ENCODE assay signal across 1 cellular context in the genomic region with DNA sequence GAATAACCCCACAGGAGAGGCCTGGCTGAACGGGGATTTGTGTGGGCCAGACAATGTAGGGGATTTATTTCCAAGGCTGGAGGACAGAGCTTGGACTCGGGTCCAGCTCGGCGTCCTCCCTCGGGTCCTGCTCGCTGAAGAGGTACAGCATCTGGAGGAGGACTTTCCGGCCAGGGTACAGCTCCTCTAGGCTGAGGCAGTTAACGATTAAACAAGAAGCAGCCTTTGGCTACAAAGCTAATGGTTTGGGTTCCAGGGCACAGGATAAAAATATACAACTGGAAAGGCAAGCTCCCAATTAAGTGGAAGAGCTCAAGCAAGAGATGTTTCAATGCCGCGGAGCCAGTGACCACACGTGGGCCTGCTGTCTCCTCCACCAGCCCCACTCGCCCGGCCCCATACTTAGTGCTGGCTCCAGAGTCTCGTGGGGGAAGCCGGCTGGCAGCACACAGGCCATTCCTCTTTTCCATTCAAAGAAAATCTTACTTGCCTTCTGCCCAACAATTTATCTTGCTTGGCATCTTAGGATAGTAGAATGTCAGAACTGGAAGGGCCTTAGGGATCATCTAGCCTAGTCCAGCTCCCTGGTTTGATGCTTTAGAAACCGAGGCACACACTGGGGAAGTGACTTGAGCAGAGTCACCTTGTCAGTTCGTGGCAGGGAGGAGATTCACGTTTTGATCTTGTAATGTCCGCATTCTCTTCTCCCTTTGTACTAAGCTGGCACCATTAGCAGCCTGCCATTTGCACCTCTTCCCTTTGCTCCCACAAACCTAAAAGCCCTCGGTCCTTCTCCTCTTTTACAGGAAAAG.
A peak's percentile ranks its signal among the peaks of the same experiment; 100 is the strongest.
TF ChIP-seq lines count a peak whose summit lies in the region.

No MANE protein-coding gene starts in this region.

TF ChIP-seq in HepG2, 621 proteins besides CTCF, POLR2A, EP300 and RAD21 (continued from another document and continues in another):
- TF ChIP-seq, protein P1, sequence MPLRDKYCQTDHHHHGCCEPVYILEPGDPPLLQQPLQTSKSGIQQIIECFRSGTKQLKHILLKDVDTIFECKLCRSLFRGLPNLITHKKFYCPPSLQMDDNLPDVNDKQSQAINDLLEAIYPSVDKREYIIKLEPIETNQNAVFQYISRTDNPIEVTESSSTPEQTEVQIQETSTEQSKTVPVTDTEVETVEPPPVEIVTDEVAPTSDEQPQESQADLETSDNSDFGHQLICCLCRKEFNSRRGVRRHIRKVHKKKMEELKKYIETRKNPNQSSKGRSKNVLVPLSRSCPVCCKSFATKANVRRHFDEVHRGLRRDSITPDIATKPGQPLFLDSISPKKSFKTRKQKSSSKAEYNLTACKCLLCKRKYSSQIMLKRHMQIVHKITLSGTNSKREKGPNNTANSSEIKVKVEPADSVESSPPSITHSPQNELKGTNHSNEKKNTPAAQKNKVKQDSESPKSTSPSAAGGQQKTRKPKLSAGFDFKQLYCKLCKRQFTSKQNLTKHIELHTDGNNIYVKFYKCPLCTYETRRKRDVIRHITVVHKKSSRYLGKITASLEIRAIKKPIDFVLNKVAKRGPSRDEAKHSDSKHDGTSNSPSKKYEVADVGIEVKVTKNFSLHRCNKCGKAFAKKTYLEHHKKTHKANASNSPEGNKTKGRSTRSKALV (CRISPR knock-in tag; IDR thresholded peaks at IDR 0.05) = no peak
- TF ChIP-seq, protein P2, sequence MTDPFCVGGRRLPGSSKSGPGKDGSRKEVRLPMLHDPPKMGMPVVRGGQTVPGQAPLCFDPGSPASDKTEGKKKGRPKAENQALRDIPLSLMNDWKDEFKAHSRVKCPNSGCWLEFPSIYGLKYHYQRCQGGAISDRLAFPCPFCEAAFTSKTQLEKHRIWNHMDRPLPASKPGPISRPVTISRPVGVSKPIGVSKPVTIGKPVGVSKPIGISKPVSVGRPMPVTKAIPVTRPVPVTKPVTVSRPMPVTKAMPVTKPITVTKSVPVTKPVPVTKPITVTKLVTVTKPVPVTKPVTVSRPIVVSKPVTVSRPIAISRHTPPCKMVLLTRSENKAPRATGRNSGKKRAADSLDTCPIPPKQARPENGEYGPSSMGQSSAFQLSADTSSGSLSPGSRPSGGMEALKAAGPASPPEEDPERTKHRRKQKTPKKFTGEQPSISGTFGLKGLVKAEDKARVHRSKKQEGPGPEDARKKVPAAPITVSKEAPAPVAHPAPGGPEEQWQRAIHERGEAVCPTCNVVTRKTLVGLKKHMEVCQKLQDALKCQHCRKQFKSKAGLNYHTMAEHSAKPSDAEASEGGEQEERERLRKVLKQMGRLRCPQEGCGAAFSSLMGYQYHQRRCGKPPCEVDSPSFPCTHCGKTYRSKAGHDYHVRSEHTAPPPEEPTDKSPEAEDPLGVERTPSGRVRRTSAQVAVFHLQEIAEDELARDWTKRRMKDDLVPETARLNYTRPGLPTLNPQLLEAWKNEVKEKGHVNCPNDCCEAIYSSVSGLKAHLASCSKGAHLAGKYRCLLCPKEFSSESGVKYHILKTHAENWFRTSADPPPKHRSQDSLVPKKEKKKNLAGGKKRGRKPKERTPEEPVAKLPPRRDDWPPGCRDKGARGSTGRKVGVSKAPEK (CRISPR knock-in tag; IDR thresholded peaks at IDR 0.05; ENCODE audit: borderline replicate concordance) = no peak
- TF ChIP-seq ZBTB8A (CRISPR knock-in tag; IDR thresholded peaks at IDR 0.05; ENCODE audit: borderline replicate concordance, low read depth) (no peak), ZNF350 (CRISPR knock-in tag; IDR thresholded peaks at IDR 0.05; ENCODE audit: borderline replicate concordance, low read depth) (0 out of 2 replicates have a peak, but pooled peaks have one; percentile 15), SYNCRIP (IDR thresholded peaks at IDR 0.05; ENCODE audit: insufficient read depth, low read depth, low read length) (no peak), NFE2L1 (CRISPR knock-in tag; IDR thresholded peaks at IDR 0.05; ENCODE audit: borderline replicate concordance) (no peak), HNF4A (CRISPR knock-in tag; IDR thresholded peaks at IDR 0.05) (peak; percentile 85), ZNF224 (CRISPR knock-in tag; IDR thresholded peaks at IDR 0.05) (no peak), DPF2 (CRISPR knock-in tag; IDR thresholded peaks at IDR 0.05; ENCODE audit: borderline replicate concordance, low read depth) (0 out of 2 replicates have a peak, but pooled peaks have one; percentile 9), ZNF614 (CRISPR knock-in tag; IDR thresholded peaks at IDR 0.05; ENCODE audit: borderline replicate concordance) (no peak), ZNF12 (CRISPR knock-in tag; IDR thresholded peaks at IDR 0.05) (no peak), KLF16 (CRISPR knock-in tag; IDR thresholded peaks at IDR 0.05) (no peak), NR2C2 (CRISPR knock-in tag; IDR thresholded peaks at IDR 0.05; ENCODE audit: borderline replicate concordance) (no peak), RXRB (CRISPR knock-in tag; IDR thresholded peaks at IDR 0.05; ENCODE audit: borderline replicate concordance) (no peak; the same call in 1 of the 2 replicates), MAFF (IDR thresholded peaks at IDR 0.05; ENCODE audit: low read depth, low read length) (no peak), SKI (IDR thresholded peaks at IDR 0.05; ENCODE audit: partially characterized antibody) (no peak), AHR (CRISPR knock-in tag; IDR thresholded peaks at IDR 0.05) (no peak), ZNF564 (CRISPR knock-in tag; IDR thresholded peaks at IDR 0.05) (no peak), ZNF329 (CRISPR knock-in tag; IDR thresholded peaks at IDR 0.05; ENCODE audit: low read depth) (no peak), ZNF615 (CRISPR knock-in tag; IDR thresholded peaks at IDR 0.05; ENCODE audit: borderline replicate concordance) (peak; percentile 76; the same call in 1 of the 2 replicates), KLF15 (CRISPR knock-in tag; IDR thresholded peaks at IDR 0.05; ENCODE audit: borderline replicate concordance) (no peak), ZNF550 (CRISPR knock-in tag; IDR thresholded peaks at IDR 0.05; ENCODE audit: borderline replicate concordance) (no peak), ZNF720 (CRISPR knock-in tag; IDR thresholded peaks at IDR 0.05) (no peak), ZNF337 (CRISPR knock-in tag; IDR thresholded peaks at IDR 0.05; ENCODE audit: borderline replicate concordance, low read depth) (0 out of 2 replicates have a peak, but pooled peaks have one; percentile 49), HNF4G (IDR thresholded peaks at IDR 0.05; ENCODE audit: borderline replicate concordance, low read depth, low read length) (peak; percentile 56; the same call in 1 of the 2 replicates), HNF4G (CRISPR knock-in tag; IDR thresholded peaks at IDR 0.05; ENCODE audit: borderline replicate concordance, low read depth) (peak; percentile 33; the same call in 1 of the 2 replicates), GATA4 (IDR thresholded peaks at IDR 0.05; ENCODE audit: borderline replicate concordance, low read depth) (no peak), ZNF775 (CRISPR knock-in tag; IDR thresholded peaks at IDR 0.05; ENCODE audit: borderline replicate concordance) (no peak), KDM1A (CRISPR knock-in tag; IDR thresholded peaks at IDR 0.05) (no peak), NAIF1 (CRISPR knock-in tag; IDR thresholded peaks at IDR 0.05; ENCODE audit: borderline replicate concordance) (no peak)
- TF ChIP-seq, protein P3, sequence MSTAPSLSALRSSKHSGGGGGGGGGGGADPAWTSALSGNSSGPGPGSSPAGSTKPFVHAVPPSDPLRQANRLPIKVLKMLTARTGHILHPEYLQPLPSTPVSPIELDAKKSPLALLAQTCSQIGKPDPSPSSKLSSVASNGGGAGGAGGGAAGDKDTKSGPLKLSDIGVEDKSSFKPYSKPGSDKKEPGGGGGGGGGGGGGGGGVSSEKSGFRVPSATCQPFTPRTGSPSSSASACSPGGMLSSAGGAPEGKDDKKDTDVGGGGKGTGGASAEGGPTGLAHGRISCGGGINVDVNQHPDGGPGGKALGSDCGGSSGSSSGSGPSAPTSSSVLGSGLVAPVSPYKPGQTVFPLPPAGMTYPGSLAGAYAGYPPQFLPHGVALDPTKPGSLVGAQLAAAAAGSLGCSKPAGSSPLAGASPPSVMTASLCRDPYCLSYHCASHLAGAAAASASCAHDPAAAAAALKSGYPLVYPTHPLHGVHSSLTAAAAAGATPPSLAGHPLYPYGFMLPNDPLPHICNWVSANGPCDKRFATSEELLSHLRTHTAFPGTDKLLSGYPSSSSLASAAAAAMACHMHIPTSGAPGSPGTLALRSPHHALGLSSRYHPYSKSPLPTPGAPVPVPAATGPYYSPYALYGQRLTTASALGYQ (CRISPR knock-in tag; IDR thresholded peaks at IDR 0.05) = no peak
- TF ChIP-seq, protein P4, sequence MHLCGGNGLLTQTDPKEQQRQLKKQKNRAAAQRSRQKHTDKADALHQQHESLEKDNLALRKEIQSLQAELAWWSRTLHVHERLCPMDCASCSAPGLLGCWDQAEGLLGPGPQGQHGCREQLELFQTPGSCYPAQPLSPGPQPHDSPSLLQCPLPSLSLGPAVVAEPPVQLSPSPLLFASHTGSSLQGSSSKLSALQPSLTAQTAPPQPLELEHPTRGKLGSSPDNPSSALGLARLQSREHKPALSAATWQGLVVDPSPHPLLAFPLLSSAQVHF (CRISPR knock-in tag; IDR thresholded peaks at IDR 0.05) = no peak
- TF ChIP-seq, protein P5, sequence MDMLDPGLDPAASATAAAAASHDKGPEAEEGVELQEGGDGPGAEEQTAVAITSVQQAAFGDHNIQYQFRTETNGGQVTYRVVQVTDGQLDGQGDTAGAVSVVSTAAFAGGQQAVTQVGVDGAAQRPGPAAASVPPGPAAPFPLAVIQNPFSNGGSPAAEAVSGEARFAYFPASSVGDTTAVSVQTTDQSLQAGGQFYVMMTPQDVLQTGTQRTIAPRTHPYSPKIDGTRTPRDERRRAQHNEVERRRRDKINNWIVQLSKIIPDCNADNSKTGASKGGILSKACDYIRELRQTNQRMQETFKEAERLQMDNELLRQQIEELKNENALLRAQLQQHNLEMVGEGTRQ (IDR thresholded peaks at IDR 0.05; ENCODE audit: low read depth, low read length) = no peak
- TF ChIP-seq, protein P5 (CRISPR knock-in tag; IDR thresholded peaks at IDR 0.05; ENCODE audit: borderline replicate concordance) = no peak
- TF ChIP-seq, protein P6, sequence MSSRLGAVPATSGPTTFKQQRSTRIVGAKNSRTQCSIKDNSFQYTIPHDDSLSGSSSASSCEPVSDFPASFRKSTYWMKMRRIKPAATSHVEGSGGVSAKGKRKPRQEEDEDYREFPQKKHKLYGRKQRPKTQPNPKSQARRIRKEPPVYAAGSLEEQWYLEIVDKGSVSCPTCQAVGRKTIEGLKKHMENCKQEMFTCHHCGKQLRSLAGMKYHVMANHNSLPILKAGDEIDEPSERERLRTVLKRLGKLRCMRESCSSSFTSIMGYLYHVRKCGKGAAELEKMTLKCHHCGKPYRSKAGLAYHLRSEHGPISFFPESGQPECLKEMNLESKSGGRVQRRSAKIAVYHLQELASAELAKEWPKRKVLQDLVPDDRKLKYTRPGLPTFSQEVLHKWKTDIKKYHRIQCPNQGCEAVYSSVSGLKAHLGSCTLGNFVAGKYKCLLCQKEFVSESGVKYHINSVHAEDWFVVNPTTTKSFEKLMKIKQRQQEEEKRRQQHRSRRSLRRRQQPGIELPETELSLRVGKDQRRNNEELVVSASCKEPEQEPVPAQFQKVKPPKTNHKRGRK (CRISPR knock-in tag; IDR thresholded peaks at IDR 0.05) = no peak
- TF ChIP-seq, protein P7, sequence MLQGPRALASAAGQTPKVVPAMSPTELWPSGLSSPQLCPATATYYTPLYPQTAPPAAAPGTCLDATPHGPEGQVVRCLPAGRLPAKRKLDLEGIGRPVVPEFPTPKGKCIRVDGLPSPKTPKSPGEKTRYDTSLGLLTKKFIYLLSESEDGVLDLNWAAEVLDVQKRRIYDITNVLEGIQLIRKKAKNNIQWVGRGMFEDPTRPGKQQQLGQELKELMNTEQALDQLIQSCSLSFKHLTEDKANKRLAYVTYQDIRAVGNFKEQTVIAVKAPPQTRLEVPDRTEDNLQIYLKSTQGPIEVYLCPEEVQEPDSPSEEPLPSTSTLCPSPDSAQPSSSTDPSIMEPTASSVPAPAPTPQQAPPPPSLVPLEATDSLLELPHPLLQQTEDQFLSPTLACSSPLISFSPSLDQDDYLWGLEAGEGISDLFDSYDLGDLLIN (CRISPR knock-in tag; IDR thresholded peaks at IDR 0.05; ENCODE audit: borderline replicate concordance) = no peak
- TF ChIP-seq, protein P8, sequence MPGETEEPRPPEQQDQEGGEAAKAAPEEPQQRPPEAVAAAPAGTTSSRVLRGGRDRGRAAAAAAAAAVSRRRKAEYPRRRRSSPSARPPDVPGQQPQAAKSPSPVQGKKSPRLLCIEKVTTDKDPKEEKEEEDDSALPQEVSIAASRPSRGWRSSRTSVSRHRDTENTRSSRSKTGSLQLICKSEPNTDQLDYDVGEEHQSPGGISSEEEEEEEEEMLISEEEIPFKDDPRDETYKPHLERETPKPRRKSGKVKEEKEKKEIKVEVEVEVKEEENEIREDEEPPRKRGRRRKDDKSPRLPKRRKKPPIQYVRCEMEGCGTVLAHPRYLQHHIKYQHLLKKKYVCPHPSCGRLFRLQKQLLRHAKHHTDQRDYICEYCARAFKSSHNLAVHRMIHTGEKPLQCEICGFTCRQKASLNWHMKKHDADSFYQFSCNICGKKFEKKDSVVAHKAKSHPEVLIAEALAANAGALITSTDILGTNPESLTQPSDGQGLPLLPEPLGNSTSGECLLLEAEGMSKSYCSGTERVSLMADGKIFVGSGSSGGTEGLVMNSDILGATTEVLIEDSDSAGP (CRISPR knock-in tag; IDR thresholded peaks at IDR 0.05; ENCODE audit: borderline replicate concordance) = peak; percentile 60; the same call in 1 of the 2 replicates
- TF ChIP-seq, protein P9, sequence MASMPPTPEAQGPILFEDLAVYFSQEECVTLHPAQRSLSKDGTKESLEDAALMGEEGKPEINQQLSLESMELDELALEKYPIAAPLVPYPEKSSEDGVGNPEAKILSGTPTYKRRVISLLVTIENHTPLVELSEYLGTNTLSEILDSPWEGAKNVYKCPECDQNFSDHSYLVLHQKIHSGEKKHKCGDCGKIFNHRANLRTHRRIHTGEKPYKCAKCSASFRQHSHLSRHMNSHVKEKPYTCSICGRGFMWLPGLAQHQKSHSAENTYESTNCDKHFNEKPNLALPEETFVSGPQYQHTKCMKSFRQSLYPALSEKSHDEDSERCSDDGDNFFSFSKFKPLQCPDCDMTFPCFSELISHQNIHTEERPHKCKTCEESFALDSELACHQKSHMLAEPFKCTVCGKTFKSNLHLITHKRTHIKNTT (CRISPR knock-in tag; IDR thresholded peaks at IDR 0.05) = no peak
